In genomic region chr1:119987689-119988088, GRCh38 we compare ENCODE assay signal across 8 cellular contexts.
DNase-seq lines count a peak whose midpoint lies in the region; ATAC-seq and TF ChIP-seq lines count a peak whose summit lies in the region.

No MANE protein-coding gene starts in this region.

- CTCF ChIA-PET in activated naive CD4-positive, alpha-beta T cell treated with anti-CD3 and anti-CD28 coated beads for 36 hours (lab: Charles Lee) = interaction anchor here (0.5 to 3.2 kb wide), 3 partner anchors 20 to 1124 kb away, joined by 3 to 16 read pairs (median 5); no protein-coding TSS in a partner anchor

- no peaks in the 10 kb centered on the region for H3K27me3 ChIP-seq in tibial nerve

- peaks cover 0 to 10% (median 0%) of the 10 kb centered on the region in 3 donors for H3K36me3 ChIP-seq in tibial nerve

- H3K4me3 Mint-ChIP-seq in activated naive CD4-positive, alpha-beta T cell treated with anti-CD3 and anti-CD28 coated beads for 36 hours = peak overlapping the region; percentile 41

- 88 to 90% methylated on average over 1 of the region's 1 CpG for WGBS in tibial nerve, 2 donors

- H3K27ac Mint-ChIP-seq in activated naive CD4-positive, alpha-beta T cell treated with anti-CD3 and anti-CD28 coated beads for 36 hours = peak overlapping the region; percentile 75

- H3K36me3 Mint-ChIP-seq in activated naive CD4-positive, alpha-beta T cell treated with anti-CD3 and anti-CD28 coated beads for 36 hours (ENCODE audit: low read depth) = peaks cover 14% of the 10 kb centered on the region

- H3K4me1 Mint-ChIP-seq in activated naive CD4-positive, alpha-beta T cell treated with anti-CD3 and anti-CD28 coated beads for 36 hours (ENCODE audit: low read depth) = peaks cover 34% of the 10 kb centered on the region

- TF ChIP-seq EP300 in tibial nerve (IDR thresholded peaks at IDR 0.05) = no peak

- H3K4me3 ChIP-seq in tibial nerve = no peak overlapping the region

- no peaks in the 10 kb centered on the region for H3K9me3 Mint-ChIP-seq in activated naive CD4-positive, alpha-beta T cell treated with anti-CD3 and anti-CD28 coated beads for 36 hours

- ATAC-seq in GM21576 (IDR thresholded peaks at IDR 0.05; ENCODE audit: unreplicated experiment) (no peak), GM21786 (IDR thresholded peaks at IDR 0.05; ENCODE audit: unreplicated experiment) (no peak)

- no peaks in the 10 kb centered on the region for H3K9me3 ChIP-seq in tibial nerve

- no peak for TF ChIP-seq POLR2A in tibial nerve (IDR thresholded peaks at IDR 0.05)

- no peaks in the 10 kb centered on the region for H3K27me3 Mint-ChIP-seq in activated naive CD4-positive, alpha-beta T cell treated with anti-CD3 and anti-CD28 coated beads for 36 hours (ENCODE audit: low read depth)

- intact Hi-C loops in activated naive CD4-positive, alpha-beta T cell treated with anti-CD3 and anti-CD28 coated beads for 36 hours (cut with micrococcal nuclease) = no loop called here

- H3K27ac ChIP-seq in epithelial cell of prostate (peak overlapping the region; percentile 48), tibial nerve (peak overlapping the region in 3 of 4 donors; percentile 27 to 52 (median 45))

- no peak for DNase-seq in activated naive CD4-positive, alpha-beta T cell treated with anti-CD3 and anti-CD28 coated beads for 36 hours
- DNase-seq in activated naive CD4-positive, alpha-beta T cell treated with Interleukin-2 at 50 U/mL for 16 hours = no peak
- DNase-seq in NOMO-1 treated with DMSO at 0.1 percent for 48 hours (lab: John Stamatoyannopoulos, UW; ENCODE audit: unreplicated experiment) (peak; percentile 48), epithelial cell of prostate (ENCODE audit: low read depth, low spot score) (no peak), tibial nerve (ENCODE audit: low spot score in 2 of 2) (no peak), T-helper 9 cell (no peak)

- no peak for TF ChIP-seq CTCF in tibial nerve (IDR thresholded peaks at IDR 0.05)

- peaks cover 0 to 29% (median 15%) of the 10 kb centered on the region in 4 donors for H3K4me1 ChIP-seq in tibial nerve
